In genomic region chr7:107898997-107899594, GRCh38 we compare ENCODE assay signal across 1 cellular context.
TF ChIP-seq lines count a peak whose summit lies in the region.

No MANE protein-coding gene starts in this region.

TF ChIP-seq in WTC11, 78 proteins besides CTCF, POLR2A, EP300 and RAD21 (continued from another document):
- TF ChIP-seq, protein P1, sequence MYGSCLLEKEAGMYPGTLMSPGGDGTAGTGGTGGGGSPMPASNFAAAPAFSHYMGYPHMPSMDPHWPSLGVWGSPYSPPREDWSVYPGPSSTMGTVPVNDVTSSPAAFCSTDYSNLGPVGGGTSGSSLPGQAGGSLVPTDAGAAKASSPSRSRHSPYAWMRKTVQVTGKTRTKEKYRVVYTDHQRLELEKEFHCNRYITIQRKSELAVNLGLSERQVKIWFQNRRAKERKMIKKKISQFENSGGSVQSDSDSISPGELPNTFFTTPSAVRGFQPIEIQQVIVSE (CRISPR knock-in tag; IDR thresholded peaks at IDR 0.05; ENCODE audit: borderline replicate concordance): no peak
- TF ChIP-seq IRF2 (CRISPR knock-in tag; IDR thresholded peaks at IDR 0.05; ENCODE audit: borderline replicate concordance, low read depth): no peak
- TF ChIP-seq, protein P2, sequence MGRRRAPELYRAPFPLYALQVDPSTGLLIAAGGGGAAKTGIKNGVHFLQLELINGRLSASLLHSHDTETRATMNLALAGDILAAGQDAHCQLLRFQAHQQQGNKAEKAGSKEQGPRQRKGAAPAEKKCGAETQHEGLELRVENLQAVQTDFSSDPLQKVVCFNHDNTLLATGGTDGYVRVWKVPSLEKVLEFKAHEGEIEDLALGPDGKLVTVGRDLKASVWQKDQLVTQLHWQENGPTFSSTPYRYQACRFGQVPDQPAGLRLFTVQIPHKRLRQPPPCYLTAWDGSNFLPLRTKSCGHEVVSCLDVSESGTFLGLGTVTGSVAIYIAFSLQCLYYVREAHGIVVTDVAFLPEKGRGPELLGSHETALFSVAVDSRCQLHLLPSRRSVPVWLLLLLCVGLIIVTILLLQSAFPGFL (CRISPR knock-in tag; IDR thresholded peaks at IDR 0.05; ENCODE audit: borderline replicate concordance): no peak
